In the genomic region with DNA sequence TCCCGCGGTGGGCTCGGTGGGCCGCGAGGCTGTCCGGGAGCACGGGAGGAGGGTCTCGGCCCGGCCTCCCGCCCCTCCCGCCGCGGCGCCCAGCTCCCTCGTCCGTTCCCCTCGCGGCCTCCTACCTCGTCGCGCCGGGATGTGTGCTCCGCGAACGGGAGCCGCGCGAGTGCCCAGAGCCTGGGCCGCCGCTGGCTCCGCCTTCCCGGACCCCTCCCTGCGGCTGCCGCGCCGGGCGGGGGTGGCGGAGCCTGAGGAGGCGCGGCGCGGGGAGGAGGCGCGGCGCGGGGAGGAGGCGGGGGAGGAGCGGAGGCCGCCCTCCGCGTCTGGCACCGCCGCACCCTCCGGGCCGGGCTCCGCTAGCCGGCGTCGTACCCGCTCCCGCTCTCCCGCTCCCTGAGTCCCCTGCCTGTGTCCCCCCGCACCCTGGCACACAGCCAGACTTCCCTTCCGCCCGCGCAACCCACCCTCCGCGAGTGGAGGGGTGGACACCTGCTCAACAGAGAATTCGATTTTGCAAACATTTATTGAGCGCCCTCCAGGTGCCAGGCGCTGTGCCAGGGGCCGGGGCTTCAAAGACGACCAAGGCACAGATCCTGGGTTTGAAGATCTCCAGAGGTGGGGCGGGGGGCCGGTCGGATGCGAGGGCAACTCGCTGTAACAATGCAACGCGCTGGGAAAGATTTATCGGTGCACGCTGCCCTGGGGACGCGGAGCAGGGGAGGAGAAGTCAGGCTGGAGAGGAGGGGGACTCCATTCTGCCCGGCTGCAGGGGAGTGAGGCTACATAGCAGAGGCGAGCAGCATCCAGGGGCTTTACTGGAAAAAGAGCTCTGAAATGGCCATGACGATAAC, we compare ENCODE assay signal across 1 cellular context.
TF ChIP-seq lines count a peak whose summit lies in the region.

A gene with protein sequence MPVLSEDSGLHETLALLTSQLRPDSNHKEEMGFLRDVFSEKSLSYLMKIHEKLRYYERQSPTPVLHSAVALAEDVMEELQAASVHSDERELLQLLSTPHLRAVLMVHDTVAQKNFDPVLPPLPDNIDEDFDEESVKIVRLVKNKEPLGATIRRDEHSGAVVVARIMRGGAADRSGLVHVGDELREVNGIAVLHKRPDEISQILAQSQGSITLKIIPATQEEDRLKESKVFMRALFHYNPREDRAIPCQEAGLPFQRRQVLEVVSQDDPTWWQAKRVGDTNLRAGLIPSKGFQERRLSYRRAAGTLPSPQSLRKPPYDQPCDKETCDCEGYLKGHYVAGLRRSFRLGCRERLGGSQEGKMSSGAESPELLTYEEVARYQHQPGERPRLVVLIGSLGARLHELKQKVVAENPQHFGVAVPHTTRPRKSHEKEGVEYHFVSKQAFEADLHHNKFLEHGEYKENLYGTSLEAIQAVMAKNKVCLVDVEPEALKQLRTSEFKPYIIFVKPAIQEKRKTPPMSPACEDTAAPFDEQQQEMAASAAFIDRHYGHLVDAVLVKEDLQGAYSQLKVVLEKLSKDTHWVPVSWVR (minus strand): TSS at position 171 of the 854 bp plus-strand sequence. CDS start 1,240 bp downstream, outside the sequence.

TF ChIP-seq in HepG2, 621 proteins besides CTCF, POLR2A, EP300 and RAD21 (continued from another document and continues in another):
- TF ChIP-seq BCLAF1 (IDR thresholded peaks at IDR 0.05) (no peak), JUNB (CRISPR knock-in tag; IDR thresholded peaks at IDR 0.05; ENCODE audit: borderline replicate concordance) (no peak), EZH2 (conservative IDR thresholded peaks at IDR 0.05; ENCODE audit: low read depth, low read length) (peak; percentile 88; the same call in 1 of the 2 replicates), GLI4 (CRISPR knock-in tag; IDR thresholded peaks at IDR 0.05; ENCODE audit: borderline replicate concordance) (no peak), ZFP1 (CRISPR knock-in tag; IDR thresholded peaks at IDR 0.05) (no peak), DR1 (CRISPR knock-in tag; IDR thresholded peaks at IDR 0.05) (0 out of 2 replicates have a peak, but pooled peaks have one; percentile 35), ZFX (CRISPR knock-in tag; IDR thresholded peaks at IDR 0.05; ENCODE audit: low read depth) (peak; percentile 21; the same call in 1 of the 2 replicates), SMC3 (IDR thresholded peaks at IDR 0.05; ENCODE audit: low read length) (no peak), MED8 (CRISPR knock-in tag; IDR thresholded peaks at IDR 0.05; ENCODE audit: insufficient replicate concordance) (peak; percentile 63), ZSCAN31 (CRISPR knock-in tag; IDR thresholded peaks at IDR 0.05; ENCODE audit: low read depth) (0 out of 2 replicates have a peak, but pooled peaks have one; percentile 37), SRSF1 (optimal IDR thresholded peaks at IDR 0.05; ENCODE audit: low read depth, low read length) (no peak), CREB3 (CRISPR knock-in tag; IDR thresholded peaks at IDR 0.05) (no peak), ATF1 (CRISPR knock-in tag; IDR thresholded peaks at IDR 0.05) (no peak), ZNF724P (CRISPR knock-in tag; IDR thresholded peaks at IDR 0.05; ENCODE audit: borderline replicate concordance) (no peak), CCDC6 (CRISPR knock-in tag; IDR thresholded peaks at IDR 0.05) (peak; percentile 79; the same call in 1 of the 2 replicates), MAZ (IDR thresholded peaks at IDR 0.05; ENCODE audit: borderline replicate concordance, low read depth, low read length) (no peak), MAZ (CRISPR knock-in tag; IDR thresholded peaks at IDR 0.05; ENCODE audit: low read depth) (peak; percentile 84), GABPB1 (CRISPR knock-in tag; IDR thresholded peaks at IDR 0.05) (no peak), PRMT3 (CRISPR knock-in tag; IDR thresholded peaks at IDR 0.05; ENCODE audit: borderline replicate concordance, low read depth) (no peak)
- TF ChIP-seq, protein P1, sequence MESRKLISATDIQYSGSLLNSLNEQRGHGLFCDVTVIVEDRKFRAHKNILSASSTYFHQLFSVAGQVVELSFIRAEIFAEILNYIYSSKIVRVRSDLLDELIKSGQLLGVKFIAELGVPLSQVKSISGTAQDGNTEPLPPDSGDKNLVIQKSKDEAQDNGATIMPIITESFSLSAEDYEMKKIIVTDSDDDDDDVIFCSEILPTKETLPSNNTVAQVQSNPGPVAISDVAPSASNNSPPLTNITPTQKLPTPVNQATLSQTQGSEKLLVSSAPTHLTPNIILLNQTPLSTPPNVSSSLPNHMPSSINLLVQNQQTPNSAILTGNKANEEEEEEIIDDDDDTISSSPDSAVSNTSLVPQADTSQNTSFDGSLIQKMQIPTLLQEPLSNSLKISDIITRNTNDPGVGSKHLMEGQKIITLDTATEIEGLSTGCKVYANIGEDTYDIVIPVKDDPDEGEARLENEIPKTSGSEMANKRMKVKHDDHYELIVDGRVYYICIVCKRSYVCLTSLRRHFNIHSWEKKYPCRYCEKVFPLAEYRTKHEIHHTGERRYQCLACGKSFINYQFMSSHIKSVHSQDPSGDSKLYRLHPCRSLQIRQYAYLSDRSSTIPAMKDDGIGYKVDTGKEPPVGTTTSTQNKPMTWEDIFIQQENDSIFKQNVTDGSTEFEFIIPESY (CRISPR knock-in tag; IDR thresholded peaks at IDR 0.05): no peak
- TF ChIP-seq, protein P2, sequence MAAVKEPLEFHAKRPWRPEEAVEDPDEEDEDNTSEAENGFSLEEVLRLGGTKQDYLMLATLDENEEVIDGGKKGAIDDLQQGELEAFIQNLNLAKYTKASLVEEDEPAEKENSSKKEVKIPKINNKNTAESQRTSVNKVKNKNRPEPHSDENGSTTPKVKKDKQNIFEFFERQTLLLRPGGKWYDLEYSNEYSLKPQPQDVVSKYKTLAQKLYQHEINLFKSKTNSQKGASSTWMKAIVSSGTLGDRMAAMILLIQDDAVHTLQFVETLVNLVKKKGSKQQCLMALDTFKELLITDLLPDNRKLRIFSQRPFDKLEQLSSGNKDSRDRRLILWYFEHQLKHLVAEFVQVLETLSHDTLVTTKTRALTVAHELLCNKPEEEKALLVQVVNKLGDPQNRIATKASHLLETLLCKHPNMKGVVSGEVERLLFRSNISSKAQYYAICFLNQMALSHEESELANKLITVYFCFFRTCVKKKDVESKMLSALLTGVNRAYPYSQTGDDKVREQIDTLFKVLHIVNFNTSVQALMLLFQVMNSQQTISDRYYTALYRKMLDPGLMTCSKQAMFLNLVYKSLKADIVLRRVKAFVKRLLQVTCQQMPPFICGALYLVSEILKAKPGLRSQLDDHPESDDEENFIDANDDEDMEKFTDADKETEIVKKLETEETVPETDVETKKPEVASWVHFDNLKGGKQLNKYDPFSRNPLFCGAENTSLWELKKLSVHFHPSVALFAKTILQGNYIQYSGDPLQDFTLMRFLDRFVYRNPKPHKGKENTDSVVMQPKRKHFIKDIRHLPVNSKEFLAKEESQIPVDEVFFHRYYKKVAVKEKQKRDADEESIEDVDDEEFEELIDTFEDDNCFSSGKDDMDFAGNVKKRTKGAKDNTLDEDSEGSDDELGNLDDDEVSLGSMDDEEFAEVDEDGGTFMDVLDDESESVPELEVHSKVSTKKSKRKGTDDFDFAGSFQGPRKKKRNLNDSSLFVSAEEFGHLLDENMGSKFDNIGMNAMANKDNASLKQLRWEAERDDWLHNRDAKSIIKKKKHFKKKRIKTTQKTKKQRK (IDR thresholded peaks at IDR 0.05; ENCODE audit: low read length): no peak
- TF ChIP-seq, protein P3, sequence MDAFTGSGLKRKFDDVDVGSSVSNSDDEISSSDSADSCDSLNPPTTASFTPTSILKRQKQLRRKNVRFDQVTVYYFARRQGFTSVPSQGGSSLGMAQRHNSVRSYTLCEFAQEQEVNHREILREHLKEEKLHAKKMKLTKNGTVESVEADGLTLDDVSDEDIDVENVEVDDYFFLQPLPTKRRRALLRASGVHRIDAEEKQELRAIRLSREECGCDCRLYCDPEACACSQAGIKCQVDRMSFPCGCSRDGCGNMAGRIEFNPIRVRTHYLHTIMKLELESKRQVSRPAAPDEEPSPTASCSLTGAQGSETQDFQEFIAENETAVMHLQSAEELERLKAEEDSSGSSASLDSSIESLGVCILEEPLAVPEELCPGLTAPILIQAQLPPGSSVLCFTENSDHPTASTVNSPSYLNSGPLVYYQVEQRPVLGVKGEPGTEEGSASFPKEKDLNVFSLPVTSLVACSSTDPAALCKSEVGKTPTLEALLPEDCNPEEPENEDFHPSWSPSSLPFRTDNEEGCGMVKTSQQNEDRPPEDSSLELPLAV (CRISPR knock-in tag; conservative IDR thresholded peaks at IDR 0.05; ENCODE audit: low read depth): no peak
- TF ChIP-seq, protein P4, sequence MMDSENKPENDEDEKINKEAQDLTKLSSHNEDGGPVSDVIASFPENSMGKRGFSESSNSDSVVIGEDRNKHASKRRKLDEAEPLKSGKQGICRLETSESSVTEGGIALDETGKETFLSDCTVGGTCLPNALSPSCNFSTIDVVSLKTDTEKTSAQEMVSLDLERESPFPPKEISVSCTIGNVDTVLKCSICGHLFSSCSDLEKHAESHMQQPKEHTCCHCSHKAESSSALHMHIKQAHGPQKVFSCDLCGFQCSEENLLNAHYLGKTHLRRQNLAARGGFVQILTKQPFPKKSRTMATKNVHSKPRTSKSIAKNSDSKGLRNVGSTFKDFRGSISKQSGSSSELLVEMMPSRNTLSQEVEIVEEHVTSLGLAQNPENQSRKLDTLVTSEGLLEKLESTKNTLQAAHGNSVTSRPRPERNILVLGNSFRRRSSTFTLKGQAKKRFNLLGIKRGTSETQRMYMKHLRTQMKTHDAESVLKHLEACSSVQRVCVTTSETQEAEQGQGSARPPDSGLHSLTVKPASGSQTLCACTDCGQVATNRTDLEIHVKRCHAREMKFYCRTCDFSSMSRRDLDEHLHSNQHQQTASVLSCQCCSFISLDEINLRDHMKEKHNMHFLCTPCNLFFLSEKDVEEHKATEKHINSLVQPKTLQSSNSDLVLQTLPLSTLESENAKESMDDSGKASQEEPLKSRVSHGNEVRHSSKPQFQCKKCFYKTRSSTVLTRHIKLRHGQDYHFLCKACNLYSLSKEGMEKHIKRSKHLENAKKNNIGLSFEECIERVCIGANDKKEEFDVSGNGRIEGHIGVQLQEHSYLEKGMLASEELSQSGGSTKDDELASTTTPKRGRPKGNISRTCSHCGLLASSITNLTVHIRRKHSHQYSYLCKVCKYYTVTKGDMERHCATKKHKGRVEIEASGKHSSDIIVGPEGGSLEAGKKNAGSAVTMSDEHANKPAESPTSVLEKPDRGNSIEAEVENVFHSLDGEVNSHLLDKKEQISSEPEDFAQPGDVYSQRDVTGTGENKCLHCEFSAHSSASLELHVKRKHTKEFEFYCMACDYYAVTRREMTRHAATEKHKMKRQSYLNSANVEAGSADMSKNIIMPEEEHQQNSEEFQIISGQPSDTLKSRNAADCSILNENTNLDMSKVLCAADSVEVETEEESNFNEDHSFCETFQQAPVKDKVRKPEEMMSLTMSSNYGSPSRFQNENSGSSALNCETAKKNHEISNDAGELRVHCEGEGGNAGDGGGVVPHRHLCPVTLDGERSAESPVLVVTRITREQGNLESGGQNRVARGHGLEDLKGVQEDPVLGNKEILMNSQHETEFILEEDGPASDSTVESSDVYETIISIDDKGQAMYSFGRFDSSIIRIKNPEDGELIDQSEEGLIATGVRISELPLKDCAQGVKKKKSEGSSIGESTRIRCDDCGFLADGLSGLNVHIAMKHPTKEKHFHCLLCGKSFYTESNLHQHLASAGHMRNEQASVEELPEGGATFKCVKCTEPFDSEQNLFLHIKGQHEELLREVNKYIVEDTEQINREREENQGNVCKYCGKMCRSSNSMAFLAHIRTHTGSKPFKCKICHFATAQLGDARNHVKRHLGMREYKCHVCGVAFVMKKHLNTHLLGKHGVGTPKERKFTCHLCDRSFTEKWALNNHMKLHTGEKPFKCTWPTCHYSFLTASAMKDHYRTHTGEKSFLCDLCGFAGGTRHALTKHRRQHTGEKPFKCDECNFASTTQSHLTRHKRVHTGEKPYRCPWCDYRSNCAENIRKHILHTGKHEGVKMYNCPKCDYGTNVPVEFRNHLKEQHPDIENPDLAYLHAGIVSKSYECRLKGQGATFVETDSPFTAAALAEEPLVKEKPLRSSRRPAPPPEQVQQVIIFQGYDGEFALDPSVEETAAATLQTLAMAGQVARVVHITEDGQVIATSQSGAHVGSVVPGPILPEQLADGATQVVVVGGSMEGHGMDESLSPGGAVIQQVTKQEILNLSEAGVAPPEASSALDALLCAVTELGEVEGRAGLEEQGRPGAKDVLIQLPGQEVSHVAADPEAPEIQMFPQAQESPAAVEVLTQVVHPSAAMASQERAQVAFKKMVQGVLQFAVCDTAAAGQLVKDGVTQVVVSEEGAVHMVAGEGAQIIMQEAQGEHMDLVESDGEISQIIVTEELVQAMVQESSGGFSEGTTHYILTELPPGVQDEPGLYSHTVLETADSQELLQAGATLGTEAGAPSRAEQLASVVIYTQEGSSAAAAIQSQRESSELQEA (CRISPR knock-in tag; IDR thresholded peaks at IDR 0.05; ENCODE audit: not compliant biosample characterization): peak; percentile 9
- TF ChIP-seq, protein P5, sequence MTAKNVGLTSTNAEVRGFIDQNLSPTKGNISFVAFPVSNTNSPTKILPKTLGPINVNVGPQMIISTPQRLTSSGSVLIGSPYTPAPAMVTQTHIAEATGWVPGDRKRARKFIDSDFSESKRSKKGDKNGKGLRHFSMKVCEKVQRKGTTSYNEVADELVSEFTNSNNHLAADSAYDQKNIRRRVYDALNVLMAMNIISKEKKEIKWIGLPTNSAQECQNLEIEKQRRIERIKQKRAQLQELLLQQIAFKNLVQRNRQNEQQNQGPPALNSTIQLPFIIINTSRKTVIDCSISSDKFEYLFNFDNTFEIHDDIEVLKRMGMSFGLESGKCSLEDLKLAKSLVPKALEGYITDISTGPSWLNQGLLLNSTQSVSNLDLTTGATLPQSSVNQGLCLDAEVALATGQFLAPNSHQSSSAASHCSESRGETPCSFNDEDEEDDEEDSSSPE (CRISPR knock-in tag; IDR thresholded peaks at IDR 0.05): 0 out of 2 replicates have a peak, but pooled peaks have one; percentile 1
